In genomic region chr11:65663634-65664200, GRCh38 we compare ENCODE assay signal across 8 cellular contexts. TPM values are rescaled to one million over a fixed set of nuclear protein-coding genes. Genes with fewer than 3 reads are reported as not detected.
A peak's percentile ranks its signal among the peaks of the same experiment; 100 is the strongest.
DNase-seq lines count a peak whose midpoint lies in the region; ATAC-seq and TF ChIP-seq lines count a peak whose summit lies in the region.

No MANE protein-coding gene starts in this region.

- TF ChIP-seq CTCF in HEK293 (tag by site-specific recombination; IDR thresholded peaks at IDR 0.05) (no peak), OCI-LY7 (conservative IDR thresholded peaks at IDR 0.05; ENCODE audit: low read length) (no peak), hepatocyte (IDR thresholded peaks at IDR 0.05; ENCODE audit: poor library complexity) (no peak), psoas muscle (IDR thresholded peaks at IDR 0.05) (no peak)

- peak overlapping the region; percentile 68 for H2AFZ ChIP-seq in OCI-LY7 (ENCODE audit: low read length)
- H2AFZ ChIP-seq in hepatocyte = peak overlapping the region; percentile 82

- no TSS peak for BruUV-seq in OCI-LY7 (replicated peaks; lab: Mats Ljungman, UMichigan)

- peak overlapping the region; percentile 93 for H3K27ac ChIP-seq in HEK293 (ENCODE audit: extremely low read depth, low read depth, low read length)
- peak overlapping the region; percentile 90 for H3K27ac ChIP-seq in OCI-LY7 (ENCODE audit: low read depth, low read length, poor library complexity, severe bottlenecking)
- peak overlapping the region; percentile 100 for H3K27ac ChIP-seq in hepatocyte
- peak overlapping the region; percentile 94 for H3K27ac ChIP-seq in psoas muscle

- H3K4me3 ChIP-seq in HEK293 (ENCODE audit: low read depth, low read length) (peak overlapping the region; percentile 82), OCI-LY7 (ENCODE audit: low read depth, low read length, poor library complexity, severe bottlenecking) (peak overlapping the region; percentile 100), hepatocyte (peak overlapping the region; percentile 89), psoas muscle (peak overlapping the region; percentile 88)

- WGBS in hepatocyte (ENCODE audit: low lambda C conversion rate, missing lambda C conversion rate) = 14% methylated on average over 9 of the region's 15 CpGs
- WGBS in psoas muscle, 3 donors = 3 to 6% (median 3%) methylated on average over 15 of the region's 15 CpGs

- H3K4me1 ChIP-seq in HEK293 (ENCODE audit: control insufficient read depth, insufficient read depth, low read length) (no peaks in the 10 kb centered on the region), OCI-LY7 (ENCODE audit: insufficient read depth, low read length, poor library complexity, severe bottlenecking) (peaks cover 15% of the 10 kb centered on the region), hepatocyte (ENCODE audit: insufficient read depth) (no peaks in the 10 kb centered on the region), psoas muscle (peaks cover 17% of the 10 kb centered on the region)

- in situ Hi-C loops in G401 (cut with HindIII; ENCODE audit: low sequenced_read_pairs) = no loop called here

- ATAC-seq in psoas muscle (peak; percentile 40 to 69 (median 48)), GM21390 (IDR thresholded peaks at IDR 0.05; ENCODE audit: unreplicated experiment) (no peak)

- no peaks in the 10 kb centered on the region for H3K27me3 ChIP-seq in hepatocyte
- no peaks in the 10 kb centered on the region for H3K27me3 ChIP-seq in psoas muscle (ENCODE audit: insufficient read depth in 3 of 3, low read length in 2 of 3)

- POLR2A ChIA-PET in HEK293 (lab: Yijun Ruan, JAX) (interaction anchor here (0.8 to 3.0 kb wide), 16 partner anchors 9 to 227 kb away, joined by 3 to 34 read pairs (median 6); partner anchors contain the start of genes CCDC85B, KAT5, MALAT1 and RNASEH2C), OCI-LY7 (lab: Charles Lee) (interaction anchor here (0.6 to 1.6 kb wide), 4 partner anchors 24 to 221 kb away, joined by 3 to 7 read pairs (median 6); no protein-coding TSS in a partner anchor)

- peak; percentile 57 for DNase-seq in G401 (ENCODE audit: low spot score)
- peak; percentile 31 for DNase-seq in OCI-LY7 (ENCODE audit: low spot score)
- peak; percentile 54 for DNase-seq in astrocyte of the hippocampus (ENCODE audit: low read depth, low spot score)
- peak; percentile 76 for DNase-seq in hepatocyte (ENCODE audit: low spot score)
- peak; percentile 67 to 83 for DNase-seq in psoas muscle
- no peak for DNase-seq in SKM-1 (lab: John Stamatoyannopoulos, UW; ENCODE audit: unreplicated experiment)

- H3K36me3 ChIP-seq in HEK293 (ENCODE audit: control insufficient read depth in 2 of 2, insufficient read depth in 1 of 2, low read length in 2 of 2) = peaks cover 7 to 27% of the 10 kb centered on the region in 2 experiments; a peak in 2 of 3 replicates
- H3K36me3 ChIP-seq in OCI-LY7 (ENCODE audit: insufficient read depth, low read length) = peaks cover 29% of the 10 kb centered on the region
- H3K36me3 ChIP-seq in hepatocyte (replicated peaks; ENCODE audit: insufficient read depth, low read depth) = no peaks in the 10 kb centered on the region
- H3K36me3 ChIP-seq in psoas muscle (ENCODE audit: insufficient read depth in 1 of 2, low read depth in 1 of 2) = peaks cover 0 to 37% of the 10 kb centered on the region in 2 donors

- no peaks in the 10 kb centered on the region for H3K9me3 ChIP-seq in HEK293 (ENCODE audit: control insufficient read depth, insufficient read depth, low read depth, low read length)
- H3K9me3 ChIP-seq in OCI-LY7 (ENCODE audit: low read length) = no peaks in the 10 kb centered on the region
- no peaks in the 10 kb centered on the region for H3K9me3 ChIP-seq in hepatocyte (ENCODE audit: low read depth)
- H3K9me3 ChIP-seq in psoas muscle = no peaks in the 10 kb centered on the region

- H3K9me2 ChIP-seq in OCI-LY7 (ENCODE audit: insufficient read depth, low read length) (no peaks in the 10 kb centered on the region), hepatocyte (replicated peaks; ENCODE audit: insufficient read depth) (no peaks in the 10 kb centered on the region)

- intact Hi-C loops in OCI-LY7 (cut with micrococcal nuclease; ENCODE audit: unreplicated experiment) (loop anchor here (1.0 to 5.0 kb wide), 4 partner anchors 24 to 196 kb away; partner anchors contain the start of genes FAM89B, PCNX3 and ZNRD2), psoas muscle (cut with DNase I) (no loop called here)

- CTCF ChIA-PET in HEK293 (lab: Yijun Ruan, JAX) (no interaction called here), OCI-LY7 (lab: Charles Lee; ENCODE audit: unreplicated experiment) (interaction anchor here (0.6 kb wide), 2 partner anchors 119 to 1724 kb away, joined by 6 to 7 read pairs; no protein-coding TSS in a partner anchor)

- H3K79me2 ChIP-seq in OCI-LY7 (ENCODE audit: insufficient read depth, low read depth, low read length) = peaks cover 19% of the 10 kb centered on the region
- peaks cover 35% of the 10 kb centered on the region for H3K79me2 ChIP-seq in hepatocyte

- H4K20me1 ChIP-seq in OCI-LY7 (ENCODE audit: insufficient read depth, low read length) (peaks cover 11% of the 10 kb centered on the region; the same call in 1 of the 2 replicates), hepatocyte (ENCODE audit: insufficient read depth, poor library complexity, severe bottlenecking) (no peaks in the 10 kb centered on the region)

- H3K4me2 ChIP-seq in OCI-LY7 (ENCODE audit: low read length) = peak overlapping the region; percentile 97
- H3K4me2 ChIP-seq in hepatocyte = peak overlapping the region; percentile 90

TF ChIP-seq in HEK293, 187 proteins besides CTCF, POLR2A, EP300 and RAD21:
- TF ChIP-seq SCRT1 (tag by site-specific recombination; IDR thresholded peaks at IDR 0.05; ENCODE audit: borderline replicate concordance) (no peak), GLIS1 (tag by site-specific recombination; IDR thresholded peaks at IDR 0.05) (peak; percentile 81), ZNF335 (tag by site-specific recombination; conservative IDR thresholded peaks at IDR 0.05) (peak; percentile 57), PRDM1 (tag by site-specific recombination; IDR thresholded peaks at IDR 0.05) (peak; percentile 62; the same call in 1 of the 2 replicates), ZIC2 (tag by site-specific recombination; IDR thresholded peaks at IDR 0.05) (peak; percentile 49; the same call in 1 of the 2 replicates), IKZF3 (tag by site-specific recombination; IDR thresholded peaks at IDR 0.05) (0 out of 2 replicates have a peak, but pooled peaks have one; percentile 40), GLIS2 (tag by site-specific recombination; IDR thresholded peaks at IDR 0.05) (peak; percentile 78), ZBTB44 (tag by site-specific recombination; IDR thresholded peaks at IDR 0.05) (no peak)

RNA-seq across cellular contexts. Expression of gene RELA, which starts 1.0 kb away (rescaled TPM):
- total RNA-seq in G401 (2014; rRNA removed; shearing (Covaris generic)) = 29.7 and 38.0 TPM in 2 replicates
- 40.4 and 48.0 TPM in 2 replicates for total RNA-seq in OCI-LY7 (2014; rRNA removed; shearing (Covaris generic))
- total RNA-seq in OCI-LY7 (2022) (78.9 and 82.5 TPM in 2 replicates), hepatocyte (28.1 and 32.7 TPM in 2 replicates), psoas muscle (10 to 100 TPM; 48.7 to 72.6 (median 65.2) TPM)
- polyA plus RNA-seq in hepatocyte (64.6 and 68.7 TPM in 2 replicates), psoas muscle (10 to 100 TPM; 42.1 to 64.9 (median 64.0) TPM)

RNA-seq across cellular contexts. Expression of gene SIPA1, which starts 25.8 kb away (rescaled TPM):
- total RNA-seq in G401 (2014; rRNA removed; shearing (Covaris generic)) = 22.5 and 25.2 TPM in 2 replicates
- total RNA-seq in OCI-LY7 (2014; rRNA removed; shearing (Covaris generic)) = 57.6 and 95.4 TPM in 2 replicates
- 156 and 160 TPM in 2 replicates for total RNA-seq in OCI-LY7 (2022)
- 15.6 and 19.1 TPM in 2 replicates for total RNA-seq in hepatocyte
- 35.2 and 42.9 TPM in 2 replicates for polyA plus RNA-seq in hepatocyte
- total RNA-seq in psoas muscle = 10 to 100 TPM; 10.1 to 15.6 (median 11.3) TPM
- polyA plus RNA-seq in psoas muscle = 10 to 100 TPM in 2 of 3 donors, 1 to 10 TPM in 1; 7.9 to 17.4 (median 13.7) TPM

RNA-seq across cellular contexts. Expression of gene PCNX3, which starts 48.1 kb away (rescaled TPM):
- total RNA-seq in G401 (2014; rRNA removed; shearing (Covaris generic)) = 27.4 and 29.0 TPM in 2 replicates
- total RNA-seq in OCI-LY7 (2014; rRNA removed; shearing (Covaris generic)) = 29.9 and 36.2 TPM in 2 replicates
- total RNA-seq in OCI-LY7 (2022) = 66.7 and 70.7 TPM in 2 replicates
- 22.2 and 27.4 TPM in 2 replicates for total RNA-seq in hepatocyte
- polyA plus RNA-seq in hepatocyte = 17.6 and 20.0 TPM in 2 replicates
- 10 to 100 TPM in 1 of 4 donors, 1 to 10 TPM in 3; 8.9 to 10.8 (median 9.7) TPM for total RNA-seq in psoas muscle
- 10 to 100 TPM in 2 of 3 donors, 1 to 10 TPM in 1; 6.5 to 15.5 (median 11.4) TPM for polyA plus RNA-seq in psoas muscle

RNA-seq across cellular contexts. Expression of gene KAT5, which starts 48.3 kb away (rescaled TPM):
- total RNA-seq in G401 (2014; rRNA removed; shearing (Covaris generic)) = 66.3 and 71.4 TPM in 2 replicates
- total RNA-seq in OCI-LY7 (2014; rRNA removed; shearing (Covaris generic)) = 87.9 and 97.1 TPM in 2 replicates
- total RNA-seq in OCI-LY7 (2022) (79.9 and 82.1 TPM in 2 replicates), hepatocyte (36.1 and 41.7 TPM in 2 replicates), psoas muscle (10 to 100 TPM; 34.5 to 56.4 (median 41.8) TPM)
- polyA plus RNA-seq in hepatocyte (53.1 and 77.2 TPM in 2 replicates), psoas muscle (10 to 100 TPM; 36.4 to 67.2 (median 51.2) TPM)

RNA-seq across cellular contexts. Expression of gene MAP3K11, which starts 49.7 kb away (rescaled TPM):
- total RNA-seq in G401 (2014; rRNA removed; shearing (Covaris generic)) = 32.6 and 34.3 TPM in 2 replicates
- total RNA-seq in OCI-LY7 (2014; rRNA removed; shearing (Covaris generic)) = 32.0 and 33.4 TPM in 2 replicates
- 50.6 and 53.2 TPM in 2 replicates for total RNA-seq in OCI-LY7 (2022)
- total RNA-seq in hepatocyte = 39.3 and 40.5 TPM in 2 replicates
- 55.3 and 59.5 TPM in 2 replicates for polyA plus RNA-seq in hepatocyte
- 10 to 100 TPM; 14.5 to 18.8 (median 16.8) TPM for total RNA-seq in psoas muscle
- 10 to 100 TPM in 2 of 3 donors, 1 to 10 TPM in 1; 8.8 to 13.9 (median 10.7) TPM for polyA plus RNA-seq in psoas muscle
